In the genomic region with DNA sequence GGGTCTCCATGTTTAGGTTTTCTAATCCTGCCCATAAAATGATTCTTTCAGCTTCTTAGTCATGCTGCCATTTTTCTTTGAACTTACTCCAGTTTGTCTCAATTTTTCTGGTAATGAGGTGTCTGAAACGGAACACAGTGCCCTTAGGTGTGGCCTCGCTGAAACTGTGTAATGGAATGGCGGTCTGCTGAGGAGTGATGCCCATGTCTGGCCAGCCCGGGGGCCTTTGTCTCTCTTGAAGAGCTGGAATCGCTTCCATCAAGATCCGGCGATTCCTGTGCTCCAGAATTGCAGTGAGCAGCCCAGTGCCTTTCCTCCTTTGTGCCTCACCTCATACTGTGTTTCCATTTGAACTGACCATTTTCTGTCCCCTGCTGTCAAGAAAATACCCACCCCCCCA, we compare ENCODE assay signal across 27 cellular contexts.
A peak's percentile ranks its signal among the peaks of the same experiment; 100 is the strongest.
DNase-seq lines count a peak whose midpoint lies in the region; ATAC-seq, FAIRE-seq and TF ChIP-seq lines count a peak whose summit lies in the region.
"Had no signal": no experiment of that assay in that cellular context is flagged by ENCODE, and none has a peak within 500 bp of the region (broad histone marks: within the 10 kb centered on the region; RNA-seq: fewer than 3 reads in every experiment).

No MANE protein-coding gene starts in this region.

- peak overlapping the region in 1 of 5 experiments; percentile 5 for H3K4me3 Mint-ChIP-seq in brain
- no peak overlapping the region for H3K4me3 Mint-ChIP-seq in nephron progenitor cell
- H3K4me3 Mint-ChIP-seq in activated naive CD4-positive, alpha-beta T cell treated with anti-CD3 and anti-CD28 coated beads, Interleukin-2, amount 10 ng/mL, durations not matched to agents 7 days and 5 days, result no peak overlapping the region
- H3K4me3 Mint-ChIP-seq in stimulated activated naive B cell treated with anti-CD40 and anti-IgM and Interleukin-4, amounts not matched to agents 10 μg/mL and 1 μg/mL and 100 μg/mL, for 72 hours, result no peak overlapping the region
- H3K4me3 Mint-ChIP-seq: CD8-positive, alpha-beta T cell had no signal

- no peaks in the 10 kb centered on the region for H3K27me3 ChIP-seq in Panc1 (ENCODE audit: control insufficient read depth, insufficient read depth, low read length)
- no peaks in the 10 kb centered on the region for H3K27me3 ChIP-seq in tibial artery
- H3K27me3 ChIP-seq: SJSA1 had no signal

- H3K4me3 ChIP-seq in Panc1 (ENCODE audit: low read depth in 2 of 2, low read length in 2 of 2) (no peak overlapping the region), tibial artery (no peak overlapping the region)
- H3K4me3 ChIP-seq: SJSA1 had no signal

- H3K36me3 Mint-ChIP-seq in brain, result peaks cover 24% of the 10 kb centered on the region
- H3K36me3 Mint-ChIP-seq in nephron progenitor cell (ENCODE audit: low read depth), result peaks cover 14% of the 10 kb centered on the region
- no peaks in the 10 kb centered on the region for H3K36me3 Mint-ChIP-seq in activated naive CD4-positive, alpha-beta T cell treated with anti-CD3 and anti-CD28 coated beads, Interleukin-2, amount 10 ng/mL, durations not matched to agents 7 days and 5 days
- H3K36me3 Mint-ChIP-seq in stimulated activated naive B cell treated with anti-CD40 and anti-IgM and Interleukin-4, amounts not matched to agents 10 μg/mL and 1 μg/mL and 100 μg/mL, for 72 hours, result peaks cover 0 to 7% of the 10 kb centered on the region in 2 donors

- BruUV-seq in Panc1 (replicated peaks; lab: Mats Ljungman, UMichigan), result no TSS peak

- no peak for FAIRE-seq in H54 (lab: Jason Lieb, UNC)
- FAIRE-seq: GM12892, GM19239, HTR-8/SVneo had no signal

- CTCF ChIA-PET in Panc1 (lab: Charles Lee), result no interaction called here
- CTCF ChIA-PET in activated naive CD4-positive, alpha-beta T cell treated with anti-CD3 and anti-CD28 coated beads, Interleukin-2, amount 10 ng/mL, durations not matched to agents 7 days and 5 days (lab: Charles Lee), result no interaction called here

- no peaks in the 10 kb centered on the region for H3K27me3 Mint-ChIP-seq in brain
- H3K27me3 Mint-ChIP-seq in nephron progenitor cell (ENCODE audit: low read depth, poor library complexity), result no peaks in the 10 kb centered on the region
- H3K27me3 Mint-ChIP-seq in activated naive CD4-positive, alpha-beta T cell treated with anti-CD3 and anti-CD28 coated beads, Interleukin-2, amount 10 ng/mL, durations not matched to agents 7 days and 5 days, result no peaks in the 10 kb centered on the region
- no peaks in the 10 kb centered on the region for H3K27me3 Mint-ChIP-seq in stimulated activated naive B cell treated with anti-CD40 and anti-IgM and Interleukin-4, amounts not matched to agents 10 μg/mL and 1 μg/mL and 100 μg/mL, for 72 hours

- POLR2A ChIA-PET in Panc1 (lab: Charles Lee), result no interaction called here

- H3K9me3 Mint-ChIP-seq in brain (no peaks in the 10 kb centered on the region), nephron progenitor cell (no peaks in the 10 kb centered on the region)
- no peaks in the 10 kb centered on the region for H3K9me3 Mint-ChIP-seq in activated naive CD4-positive, alpha-beta T cell treated with anti-CD3 and anti-CD28 coated beads, Interleukin-2, amount 10 ng/mL, durations not matched to agents 7 days and 5 days
- H3K9me3 Mint-ChIP-seq in stimulated activated naive B cell treated with anti-CD40 and anti-IgM and Interleukin-4, amounts not matched to agents 10 μg/mL and 1 μg/mL and 100 μg/mL, for 72 hours, result no peaks in the 10 kb centered on the region
- H3K9me3 Mint-ChIP-seq: CD8-positive, alpha-beta T cell had no signal

- peak overlapping the region; percentile 34; the same call in 1 of the 2 replicates for H3K27ac ChIP-seq in Panc1 (ENCODE audit: low read length)
- peak overlapping the region; percentile 37 to 56 for H3K27ac ChIP-seq in tibial artery
- H3K27ac ChIP-seq: SJSA1 had no signal

- H3K36me3 ChIP-seq in Panc1 (ENCODE audit: control insufficient read depth, insufficient read depth, low read length) (no peaks in the 10 kb centered on the region), tibial artery (peaks cover 0 to 6% (median 0%) of the 10 kb centered on the region in 3 donors)
- H3K36me3 ChIP-seq: SJSA1 had no signal

- H3K9me3 ChIP-seq in Panc1 (ENCODE audit: control insufficient read depth, insufficient read depth, low read depth, low read length) (no peaks in the 10 kb centered on the region), tibial artery (no peaks in the 10 kb centered on the region)
- H3K9me3 ChIP-seq: SJSA1 had no signal

- no peaks in the 10 kb centered on the region for H3K4me1 ChIP-seq in Panc1 (ENCODE audit: control insufficient read depth, insufficient read depth, low read length)
- peaks cover 0 to 16% (median 0%) of the 10 kb centered on the region in 4 donors for H3K4me1 ChIP-seq in tibial artery

- no peak for TF ChIP-seq POLR2A in H54 (IDR thresholded peaks at IDR 0.05; ENCODE audit: low read depth, low read length)

- H3K27ac Mint-ChIP-seq in brain (peak overlapping the region in 3 of 5 experiments; percentile 13 to 54 (median 21)), nephron progenitor cell (peak overlapping the region; percentile 82)
- H3K27ac Mint-ChIP-seq in activated naive CD4-positive, alpha-beta T cell treated with anti-CD3 and anti-CD28 coated beads, Interleukin-2, amount 10 ng/mL, durations not matched to agents 7 days and 5 days, result no peak overlapping the region
- H3K27ac Mint-ChIP-seq in stimulated activated naive B cell treated with anti-CD40 and anti-IgM and Interleukin-4, amounts not matched to agents 10 μg/mL and 1 μg/mL and 100 μg/mL, for 72 hours, result no peak overlapping the region
- H3K27ac Mint-ChIP-seq: CD8-positive, alpha-beta T cell had no signal

- DNase-seq in Panc1 (ENCODE audit: low read depth, low spot score) (no peak), nephron progenitor cell (no peak), tibial artery (no peak), H54 (ENCODE audit: insufficient read length, low spot score) (no peak), T-helper 9 cell (no peak)
- no peak for DNase-seq in activated naive CD4-positive, alpha-beta T cell treated with anti-CD3 and anti-CD28 coated beads, Interleukin-2, amount 10 ng/mL, durations not matched to agents 7 days and 5 days
- DNase-seq in stimulated activated naive B cell treated with anti-CD40 and anti-IgM and Interleukin-4, amounts not matched to agents 10 μg/mL and 1 μg/mL and 100 μg/mL, for 72 hours, result no peak
- DNase-seq: C1 segment of cervical spinal cord; CD8-positive, alpha-beta T cell; DND-41; H7; KBM-7; NCI-H1105 treated with DMSO at 0.1 percent for 48 hours; NCI-H146; NCI-H1930; NCI-H2107; NCI-H446 treated with DMSO at 0.1 percent for 48 hours; NCI-H526; NCI-H82; NK-92 treated with Interleukin-12 subunit alpha and Interleukin-12 subunit beta, amount 100 ng/mL, for 24 hours had no signal

- intact Hi-C loops in Panc1 (cut with micrococcal nuclease; ENCODE audit: unreplicated experiment) (no loop called here), tibial artery (cut with DNase I; ENCODE audit: low total_unique reads) (no loop called here)

- TF ChIP-seq CTCF in Panc1 (IDR thresholded peaks at IDR 0.05), result no peak
- no peak for TF ChIP-seq CTCF in brain (conservative IDR thresholded peaks at IDR 0.05)
- TF ChIP-seq CTCF in nephron progenitor cell (IDR thresholded peaks at IDR 0.05), result no peak
- TF ChIP-seq CTCF in tibial artery (IDR thresholded peaks at IDR 0.05), result no peak

- H3K4me1 Mint-ChIP-seq in brain (peaks cover 10% of the 10 kb centered on the region), nephron progenitor cell (peaks cover 37% of the 10 kb centered on the region)
- H3K4me1 Mint-ChIP-seq in activated naive CD4-positive, alpha-beta T cell treated with anti-CD3 and anti-CD28 coated beads, Interleukin-2, amount 10 ng/mL, durations not matched to agents 7 days and 5 days, result no peaks in the 10 kb centered on the region
- H3K4me1 Mint-ChIP-seq in stimulated activated naive B cell treated with anti-CD40 and anti-IgM and Interleukin-4, amounts not matched to agents 10 μg/mL and 1 μg/mL and 100 μg/mL, for 72 hours, result no peaks in the 10 kb centered on the region

- no peak for ATAC-seq in Panc1
- ATAC-seq in stimulated activated naive B cell treated with anti-CD40 and anti-IgM and Interleukin-4, amounts not matched to agents 10 μg/mL and 1 μg/mL and 100 μg/mL, for 72 hours (replicated peaks), result no peak
- ATAC-seq: CD8-positive, alpha-beta T cell; PC-3; Right ventricle myocardium inferior had no signal

- in situ Hi-C loops in Panc1 (cut with HindIII; ENCODE audit: low pct_unique_long_range_greater_than_20kb, low sequenced_read_pairs), result no loop called here

Comparison
In these comparisons a context has a peak if more than half of its experiments do, and no peak if none do; other contexts are left out.
1. H3K27ac Mint-ChIP-seq: peak in brain (3 of 5) and nephron progenitor cell (single experiment); none in activated naive CD4-positive, alpha-beta T cell treated with anti-CD3 and anti-CD28 coated beads, Interleukin-2, amount 10 ng/mL, durations not matched to agents 7 days and 5 days (single experiment) and stimulated activated naive B cell treated with anti-CD40 and anti-IgM and Interleukin-4, amounts not matched to agents 10 μg/mL and 1 μg/mL and 100 μg/mL, for 72 hours (single experiment).